In genomic region chr16:88389191-88389590, GRCh38 we compare ENCODE assay signal across 23 cellular contexts. TPM values are rescaled to one million over a fixed set of nuclear protein-coding genes. Genes with fewer than 3 reads are reported as not detected.
"Had no signal": no experiment of that assay in that cellular context is flagged by ENCODE, and none has a peak within 500 bp of the region (broad histone marks: within the 10 kb centered on the region; RNA-seq: fewer than 3 reads in every experiment).

No MANE protein-coding gene starts in this region.

- H3K4me3 ChIP-seq: cardiac muscle cell, sigmoid colon, upper lobe of left lung had no signal

- H3K27ac Mint-ChIP-seq: activated naive CD8-positive, alpha-beta T cell treated with anti-CD3 and anti-CD28 coated beads, Interleukin-2, amount 10 ng/mL, durations not matched to agents 7 days and 5 days; activated T-helper 2 cell treated with anti-CD3 and anti-CD28 coated beads, Interferon-gamma antibody, Interleukin-2, Interleukin-4, amounts not matched to agents 10 μg/mL and 5 μg/mL and 100 μg/mL, durations not matched to agents 14 hours and 24 hours and 36 hours; mesothelial cell of epicardium; natural killer cell; T-cell; T-helper 2 cell treated with Interferon-gamma antibody and Interleukin-4, amounts not matched to agents 5 μg/mL and 100 μg/mL, for 36 hours had no signal

- H3K4me1 Mint-ChIP-seq: activated naive CD8-positive, alpha-beta T cell treated with anti-CD3 and anti-CD28 coated beads, Interleukin-2, amount 10 ng/mL, durations not matched to agents 7 days and 5 days; natural killer cell had no signal

- DNase-seq: activated CD4-positive, alpha-beta T cell treated with anti-CD3 and anti-CD28 coated beads, Interleukin-2, amount 50 U/mL, for 4 hours; activated CD8-positive, alpha-beta memory T cell treated with anti-CD3 and anti-CD28 coated beads for 24 hours; activated CD8-positive, alpha-beta memory T cell treated with anti-CD3 and anti-CD28 coated beads, Interleukin-2, amount 50 U/mL, for 48 hours; activated naive CD4-positive, alpha-beta T cell treated with Interleukin-2 at 50 U/mL for 16 hours; activated naive CD8-positive, alpha-beta T cell treated with anti-CD3 and anti-CD28 coated beads, Interleukin-2, amount 10 ng/mL, durations not matched to agents 7 days and 5 days; activated T-cell treated with anti-CD3 and anti-CD28 coated beads, Interleukin-2, amount 50 U/mL, for 4 hours; dermis blood vessel endothelial cell; effector CD8-positive, alpha-beta T cell; erythroblast; foreskin fibroblast; natural killer cell; sigmoid colon; stimulated activated CD4-positive, alpha-beta T cell treated with anti-CD3 and anti-CD28 coated beads, Interleukin-4, amount 100 ng/mL, for 1 hour; stimulated activated naive CD8-positive, alpha-beta T cell treated with anti-CD3 and anti-CD28 coated beads, Interleukin-15, Interleukin-2, amounts not matched to agents 100 U/mL and 50 U/mL, for 24 hours; T-cell had no signal

- H3K9me3 Mint-ChIP-seq: activated naive CD8-positive, alpha-beta T cell treated with anti-CD3 and anti-CD28 coated beads, Interleukin-2, amount 10 ng/mL, durations not matched to agents 7 days and 5 days; activated T-cell treated with anti-CD3 and anti-CD28 coated beads, Interleukin-2, amount 50 U/mL, for 4 hours; activated T-helper 2 cell treated with anti-CD3 and anti-CD28 coated beads, Interferon-gamma antibody, Interleukin-2, Interleukin-4, amounts not matched to agents 10 μg/mL and 5 μg/mL and 100 μg/mL, durations not matched to agents 14 hours and 24 hours and 36 hours; mesothelial cell of epicardium; natural killer cell; T-cell; T-helper 2 cell treated with Interferon-gamma antibody and Interleukin-4, amounts not matched to agents 5 μg/mL and 100 μg/mL, for 36 hours had no signal

- H3K27me3 ChIP-seq: upper lobe of left lung had no signal

- H3K36me3 Mint-ChIP-seq: activated naive CD8-positive, alpha-beta T cell treated with anti-CD3 and anti-CD28 coated beads, Interleukin-2, amount 10 ng/mL, durations not matched to agents 7 days and 5 days; mesothelial cell of epicardium; natural killer cell; T-cell had no signal

- FAIRE-seq: keratinocyte had no signal

- H3K27ac ChIP-seq: cardiac muscle cell, neutrophil had no signal

- H3K4me3 Mint-ChIP-seq: activated naive CD8-positive, alpha-beta T cell treated with anti-CD3 and anti-CD28 coated beads, Interleukin-2, amount 10 ng/mL, durations not matched to agents 7 days and 5 days; activated T-cell treated with anti-CD3 and anti-CD28 coated beads, Interleukin-2, amount 50 U/mL, for 4 hours; mesothelial cell of epicardium; natural killer cell; T-cell; T-helper 2 cell treated with Interferon-gamma antibody and Interleukin-4, amounts not matched to agents 5 μg/mL and 100 μg/mL, for 36 hours had no signal

- H3K9me3 ChIP-seq: neutrophil, sigmoid colon, upper lobe of left lung had no signal

- H3K36me3 ChIP-seq: cardiac muscle cell, neutrophil, sigmoid colon, upper lobe of left lung had no signal

- ATAC-seq: activated T-cell treated with anti-CD3 and anti-CD28 coated beads, Interleukin-2, amount 50 U/mL, for 4 hours; left lobe of liver; natural killer cell; stimulated activated naive CD8-positive, alpha-beta T cell treated with anti-CD3 and anti-CD28 coated beads, Interleukin-15, Interleukin-2, amounts not matched to agents 100 U/mL and 50 U/mL, for 24 hours; T-cell had no signal

RNA-seq across cellular contexts. Expression of gene ZNF469, which starts 6.4 kb away (rescaled TPM):
- polyA plus RNA-seq: keratinocyte had no signal
